1 cellular context compared by ENCODE assay signal in the genomic region with DNA sequence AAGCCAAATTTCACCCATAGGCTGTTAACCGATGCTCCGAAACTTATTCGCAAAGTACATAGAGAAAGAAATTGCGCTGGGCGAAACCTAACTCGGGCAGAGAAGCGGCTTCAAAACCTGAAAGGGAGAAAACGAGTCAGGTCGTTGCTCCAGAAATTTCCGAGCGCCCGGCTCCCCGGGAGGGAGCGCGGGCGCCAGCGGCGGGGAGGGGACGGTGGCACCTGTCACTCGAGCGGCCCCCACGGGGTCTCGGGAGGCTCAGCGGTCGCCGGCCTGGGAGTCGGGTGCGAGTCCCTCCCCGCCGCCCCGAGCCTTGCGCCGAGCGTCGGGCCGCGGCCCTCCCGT.
A peak's percentile ranks its signal among the peaks of the same experiment; 100 is the strongest.
TF ChIP-seq lines count a peak whose summit lies in the region.

No MANE protein-coding gene starts in this region.

TF ChIP-seq in H1, 55 proteins besides CTCF, POLR2A, EP300 and RAD21:
- peak; percentile 52; the same call in 1 of the 2 replicates for TF ChIP-seq RBBP5 (IDR thresholded peaks at IDR 0.05; ENCODE audit: borderline replicate concordance, low read depth, low read length)
TF ChIP-seq in H1: peak in this region for 1; not testable (repeated sequence) for 54.
